Comparison of ENCODE assay signal across 9 cellular contexts in the genomic region with DNA sequence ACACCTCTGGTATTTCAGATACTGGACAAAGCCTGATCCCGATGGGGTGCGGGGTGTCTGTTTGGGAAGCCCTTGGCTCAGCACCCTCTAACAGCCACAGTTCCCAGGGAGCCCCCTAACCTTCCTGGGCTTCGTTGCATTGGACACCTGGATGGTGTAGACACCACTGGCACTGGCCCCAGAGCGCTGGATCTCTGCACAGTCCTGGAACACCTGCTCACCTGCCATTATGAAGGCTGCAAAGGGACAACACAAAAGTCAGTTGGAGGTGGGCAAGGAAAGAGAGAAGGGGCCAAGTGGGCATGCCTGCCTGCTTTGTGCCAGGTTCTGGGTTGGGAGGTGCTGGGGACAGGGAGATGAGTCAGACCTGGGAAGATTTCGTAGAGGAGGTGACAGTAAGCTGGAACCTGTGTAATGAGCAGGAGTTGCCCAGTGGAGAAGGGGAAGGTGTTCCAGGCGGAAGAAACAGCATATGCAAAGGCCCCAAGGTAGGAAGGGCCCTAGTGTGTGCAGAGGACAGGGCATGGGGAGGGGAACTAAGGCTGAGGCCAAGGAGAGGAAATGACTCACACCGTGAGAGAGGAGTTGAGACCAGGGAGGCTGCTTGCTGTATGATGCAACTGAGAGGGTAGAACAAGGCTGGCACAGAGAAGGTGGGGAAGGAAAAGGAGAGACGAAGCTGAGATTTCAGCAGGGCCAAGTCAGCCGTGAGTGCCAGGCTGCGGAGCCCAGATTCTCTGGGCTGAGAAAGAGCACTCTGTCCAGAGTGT. TPM values are rescaled to one million over a fixed set of nuclear protein-coding genes. Genes with fewer than 3 reads are reported as not detected.
DNase-seq lines count a peak whose midpoint lies in the region; ATAC-seq and TF ChIP-seq lines count a peak whose summit lies in the region.
"Had no signal": no experiment of that assay in that cellular context is flagged by ENCODE, and none has a peak within 500 bp of the region (broad histone marks: within the 10 kb centered on the region; RNA-seq: fewer than 3 reads in every experiment).

No MANE protein-coding gene starts in this region.

- ATAC-seq in activated CD4-positive, alpha-beta T cell treated with anti-CD3 and anti-CD28 coated beads for 36 hours, result peak; percentile 99
- ATAC-seq in RWPE2 (ENCODE audit: low read depth), result peak; percentile 93

- peak overlapping the region; percentile 67 for H3K27ac Mint-ChIP-seq in activated CD4-positive, alpha-beta T cell treated with anti-CD3 and anti-CD28 coated beads for 36 hours

- H3K36me3 Mint-ChIP-seq in activated CD4-positive, alpha-beta T cell treated with anti-CD3 and anti-CD28 coated beads for 36 hours (ENCODE audit: low read depth), result no peaks in the 10 kb centered on the region

- intact Hi-C loops in activated CD4-positive, alpha-beta T cell treated with anti-CD3 and anti-CD28 coated beads for 36 hours (cut with DNase I, micrococcal nuclease), result loop anchor here (5.0 kb wide), 2 partner anchors 44 to 49 kb away; a partner anchor contains a TSS

- CTCF ChIA-PET in activated CD4-positive, alpha-beta T cell treated with anti-CD3 and anti-CD28 coated beads for 36 hours (lab: Charles Lee), result no interaction called here

- H3K9me3 Mint-ChIP-seq in activated CD4-positive, alpha-beta T cell treated with anti-CD3 and anti-CD28 coated beads for 36 hours (ENCODE audit: low read depth), result no peaks in the 10 kb centered on the region

- H3K4me1 Mint-ChIP-seq in activated CD4-positive, alpha-beta T cell treated with anti-CD3 and anti-CD28 coated beads for 36 hours, result peaks cover 14% of the 10 kb centered on the region

- H3K4me3 Mint-ChIP-seq in activated CD4-positive, alpha-beta T cell treated with anti-CD3 and anti-CD28 coated beads for 36 hours, result peak overlapping the region; percentile 58

- H3K4me3 ChIP-seq in RWPE2 (ENCODE audit: severe bottlenecking), result no peak overlapping the region
- H3K4me3 ChIP-seq in brain microvascular endothelial cell (ENCODE audit: low read depth, low read length), result no peak overlapping the region

- H3K27ac ChIP-seq in RWPE2 (ENCODE audit: poor library complexity, severe bottlenecking), result peak overlapping the region; percentile 44
- H3K27ac ChIP-seq in brain microvascular endothelial cell, result no peak overlapping the region

- in situ Hi-C loops in brain microvascular endothelial cell (cut with HindIII; ENCODE audit: low pct_ligation_motif_present, low sequenced_read_pairs), result no loop called here

- H3K27me3 Mint-ChIP-seq in activated CD4-positive, alpha-beta T cell treated with anti-CD3 and anti-CD28 coated beads for 36 hours, result peaks cover 16% of the 10 kb centered on the region

- TF ChIP-seq CTCF in RWPE2 (IDR thresholded peaks at IDR 0.05; ENCODE audit: poor library complexity, severe bottlenecking), result no peak
- TF ChIP-seq CTCF in brain microvascular endothelial cell (IDR thresholded peaks at IDR 0.05; ENCODE audit: low read depth, low read length, missing control alignments), result no peak

- H3K27me3 ChIP-seq in RWPE2 (ENCODE audit: insufficient read depth, poor library complexity, severe bottlenecking) (no peaks in the 10 kb centered on the region), brain microvascular endothelial cell (replicated peaks) (peaks cover 2% of the 10 kb centered on the region)

- H3K9me3 ChIP-seq in RWPE2 (ENCODE audit: severe bottlenecking), result no peaks in the 10 kb centered on the region

- peaks cover 8% of the 10 kb centered on the region for H3K4me1 ChIP-seq in RWPE2 (ENCODE audit: insufficient read depth, poor library complexity, severe bottlenecking)

- POLR2A ChIA-PET in activated CD4-positive, alpha-beta T cell treated with anti-CD3 and anti-CD28 coated beads for 36 hours (lab: Charles Lee), result no interaction called here

- H3K36me3 ChIP-seq in RWPE2 (ENCODE audit: low read depth), result no peaks in the 10 kb centered on the region
- no peaks in the 10 kb centered on the region for H3K36me3 ChIP-seq in brain microvascular endothelial cell (replicated peaks)

- peak; percentile 63 for DNase-seq in activated CD4-positive, alpha-beta T cell treated with anti-CD3 and anti-CD28 coated beads for 36 hours
- no peak for DNase-seq in activated CD4-positive, alpha-beta T cell treated with anti-CD3 and anti-CD28 coated beads for 1 hour
- no peak for DNase-seq in RWPE2 (ENCODE audit: low spot score)
- DNase-seq in brain microvascular endothelial cell, result peak; percentile 33
- DNase-seq in stimulated activated CD8-positive, alpha-beta memory T cell treated with anti-CD3 and anti-CD28 coated beads, Interleukin-4, amount 100 ng/mL, for 48 hours, result peak; percentile 34
- DNase-seq in kidney glomerular epithelial cell (lab: John Stamatoyannopoulos, UW), result no peak
- DNase-seq in NCI-H187 treated with DMSO at 0.1 percent for 48 hours (lab: John Stamatoyannopoulos, UW), result no peak
- DNase-seq in hippocampal formation (lab: John Stamatoyannopoulos, UW), result no peak
- DNase-seq: NCI-H2171 treated with DMSO at 0.1 percent for 48 hours had no signal

RNA-seq across cellular contexts. Expression of a gene that starts 34.9 kb away (rescaled TPM):
- not detected for total RNA-seq in activated CD4-positive, alpha-beta T cell treated with anti-CD3 and anti-CD28 coated beads for 36 hours

RNA-seq across cellular contexts. Expression of a gene that starts 47.7 kb away (rescaled TPM):
- 10 to 100 TPM; 15.5 TPM for total RNA-seq in activated CD4-positive, alpha-beta T cell treated with anti-CD3 and anti-CD28 coated beads for 36 hours

Comparison
In these comparisons a context has a peak if more than half of its experiments do, and no peak if none do; other contexts are left out.
1. DNase-seq: peak in activated CD4-positive, alpha-beta T cell treated with anti-CD3 and anti-CD28 coated beads for 36 hours (single experiment), brain microvascular endothelial cell (single experiment) and stimulated activated CD8-positive, alpha-beta memory T cell treated with anti-CD3 and anti-CD28 coated beads, Interleukin-4, amount 100 ng/mL, for 48 hours (single experiment); none in activated CD4-positive, alpha-beta T cell treated with anti-CD3 and anti-CD28 coated beads for 1 hour (single experiment), RWPE2 (single experiment), kidney glomerular epithelial cell (single experiment), NCI-H187 treated with DMSO at 0.1 percent for 48 hours (single experiment) and hippocampal formation (0 of 2).